ENCODE assay signal across 2 cellular contexts in genomic region chr6:30679765-30680535, GRCh38.
TF ChIP-seq lines count a peak whose summit lies in the region.

No MANE protein-coding gene starts in this region.

TF ChIP-seq in SK-N-SH, 30 proteins besides CTCF, POLR2A, EP300 and RAD21:
- TF ChIP-seq USF1 (IDR thresholded peaks at IDR 0.05; ENCODE audit: borderline replicate concordance, low read depth) (no peak), NFIC (IDR thresholded peaks at IDR 0.05; ENCODE audit: borderline replicate concordance) (no peak), REST (IDR thresholded peaks at IDR 0.05; ENCODE audit: low read depth, low read length) (no peak), MAX (IDR thresholded peaks at IDR 0.05; ENCODE audit: low read depth) (no peak), MXI1 (IDR thresholded peaks at IDR 0.05; ENCODE audit: low read depth, low read length) (no peak), SMC3 (IDR thresholded peaks at IDR 0.05; ENCODE audit: low read depth, low read length) (no peak), RXRA (IDR thresholded peaks at IDR 0.05; ENCODE audit: borderline replicate concordance, low read depth) (no peak), IRF3 (IDR thresholded peaks at IDR 0.05; ENCODE audit: low read depth, low read length) (no peak), FOXJ3 (CRISPR knock-in tag; IDR thresholded peaks at IDR 0.05) (no peak), PBX3 (IDR thresholded peaks at IDR 0.05) (no peak), GABPA (IDR thresholded peaks at IDR 0.05; ENCODE audit: low read depth) (no peak), ELF1 (IDR thresholded peaks at IDR 0.05) (no peak), TAF1 (IDR thresholded peaks at IDR 0.05; ENCODE audit: borderline replicate concordance, low read depth, low read length) (no peak), ZBTB33 (IDR thresholded peaks at IDR 0.05; ENCODE audit: borderline replicate concordance, low read depth) (no peak), GATA2 (CRISPR knock-in tag; IDR thresholded peaks at IDR 0.05) (no peak), SIN3A (IDR thresholded peaks at IDR 0.05; ENCODE audit: borderline replicate concordance, low read depth, low read length) (no peak)

TF ChIP-seq in SK-N-SH treated with all-trans-retinoic acid at 6 μM for 48 hours, 23 proteins besides CTCF, POLR2A, EP300 and RAD21:
- TF ChIP-seq POU6F1 (CRISPR knock-in tag; IDR thresholded peaks at IDR 0.05; ENCODE audit: borderline replicate concordance, low read depth) (no peak), ARNTL (CRISPR knock-in tag; IDR thresholded peaks at IDR 0.05; ENCODE audit: borderline replicate concordance, low read depth) (no peak), ZC3H10 (CRISPR knock-in tag; IDR thresholded peaks at IDR 0.05) (no peak), CSDC2 (CRISPR knock-in tag; IDR thresholded peaks at IDR 0.05) (no peak), TOX (CRISPR knock-in tag; IDR thresholded peaks at IDR 0.05; ENCODE audit: borderline replicate concordance) (no peak), TCF4 (CRISPR knock-in tag; IDR thresholded peaks at IDR 0.05; ENCODE audit: borderline replicate concordance) (no peak), ISL1 (CRISPR knock-in tag; IDR thresholded peaks at IDR 0.05) (no peak), ZFP30 (CRISPR knock-in tag; IDR thresholded peaks at IDR 0.05) (no peak), SNAI2 (CRISPR knock-in tag; IDR thresholded peaks at IDR 0.05) (no peak), OSR1 (CRISPR knock-in tag; IDR thresholded peaks at IDR 0.05) (no peak), ESRRG (CRISPR knock-in tag; IDR thresholded peaks at IDR 0.05) (no peak), ZNF565 (CRISPR knock-in tag; conservative IDR thresholded peaks at IDR 0.05; ENCODE audit: low read depth) (no peak), CSRNP3 (CRISPR knock-in tag; IDR thresholded peaks at IDR 0.05) (no peak), ZFP3 (CRISPR knock-in tag; IDR thresholded peaks at IDR 0.05) (no peak), PPARA (CRISPR knock-in tag; IDR thresholded peaks at IDR 0.05; ENCODE audit: borderline replicate concordance) (no peak)
